Comparison of ENCODE assay signal across 8 cellular contexts in genomic region chr1:16181887-16182719, GRCh38. TPM values are rescaled to one million over a fixed set of nuclear protein-coding genes. Genes with fewer than 3 reads are reported as not detected.
DNase-seq lines count a peak whose midpoint lies in the region; ATAC-seq, FAIRE-seq and TF ChIP-seq lines count a peak whose summit lies in the region.

No MANE protein-coding gene starts in this region.

- no peaks in the 10 kb centered on the region for H3K27me3 Mint-ChIP-seq in T-helper 2 cell treated with Interferon-gamma antibody and Interleukin-4, amounts not matched to agents 5 μg/mL and 100 μg/mL, for 36 hours (ENCODE audit: low read depth)

- no peak overlapping the region for H3K4me3 Mint-ChIP-seq in T-helper 2 cell treated with Interferon-gamma antibody and Interleukin-4, amounts not matched to agents 5 μg/mL and 100 μg/mL, for 36 hours

- H3K4me1 ChIP-seq in gastroesophageal sphincter (peaks cover 0 to 59% (median 27%) of the 10 kb centered on the region in 3 donors), pancreas (peaks cover 0 to 8% (median 5%) of the 10 kb centered on the region in 3 donors)

- no peak overlapping the region for H3K27ac Mint-ChIP-seq in T-helper 2 cell treated with Interferon-gamma antibody and Interleukin-4, amounts not matched to agents 5 μg/mL and 100 μg/mL, for 36 hours

- peak in 1 of 2 donors; percentile 34 for TF ChIP-seq POLR2A in gastroesophageal sphincter (IDR thresholded peaks at IDR 0.05)

- H3K36me3 Mint-ChIP-seq in T-helper 2 cell treated with Interferon-gamma antibody and Interleukin-4, amounts not matched to agents 5 μg/mL and 100 μg/mL, for 36 hours (ENCODE audit: low read depth): no peaks in the 10 kb centered on the region

- H3K36me3 ChIP-seq in gastroesophageal sphincter: no peaks in the 10 kb centered on the region
- H3K36me3 ChIP-seq in pancreas: no peaks in the 10 kb centered on the region

- ATAC-seq in gastroesophageal sphincter: peak; percentile 96
- ATAC-seq in pancreas: peak; percentile 73 to 84 (median 81)
- ATAC-seq in GM19455 (IDR thresholded peaks at IDR 0.05; ENCODE audit: unreplicated experiment): no peak
- no peak for ATAC-seq in GM18520 (IDR thresholded peaks at IDR 0.05; ENCODE audit: unreplicated experiment)

- H3K9me3 Mint-ChIP-seq in T-helper 2 cell treated with Interferon-gamma antibody and Interleukin-4, amounts not matched to agents 5 μg/mL and 100 μg/mL, for 36 hours: no peaks in the 10 kb centered on the region

- intact Hi-C loops in pancreas (cut with DNase I): no loop called here

- no peak for FAIRE-seq in pancreas (lab: Jason Lieb, UNC)

- TF ChIP-seq CTCF in gastroesophageal sphincter (IDR thresholded peaks at IDR 0.05) (no peak), pancreas (IDR thresholded peaks at IDR 0.05) (no peak)

- H3K9me3 ChIP-seq in gastroesophageal sphincter (no peaks in the 10 kb centered on the region), pancreas (no peaks in the 10 kb centered on the region)

- H3K27ac ChIP-seq in gastroesophageal sphincter (peak overlapping the region; percentile 74 to 93 (median 88)), pancreas (peak overlapping the region; percentile 61 to 88 (median 76))

- H3K4me3 ChIP-seq in gastroesophageal sphincter: no peak overlapping the region
- H3K4me3 ChIP-seq in pancreas: no peak overlapping the region

- DNase-seq in DMS53 (lab: John Stamatoyannopoulos, UW) (peak; percentile 81), SW480 (ENCODE audit: low spot score) (peak; percentile 91), pancreas (peak in 5 of 6 donors; percentile 52 to 79 (median 59)), Ammon's horn (ENCODE audit: low spot score) (no peak)
- DNase-seq in T-helper 2 cell treated with Interferon-gamma antibody and Interleukin-4, amounts not matched to agents 5 μg/mL and 100 μg/mL, for 36 hours (ENCODE audit: low spot score): no peak

- WGBS in gastroesophageal sphincter (ENCODE audit: low coverage in 1 of 2), 2 donors: 8 to 25% methylated on average over 4 to 6 of the region's 18 CpGs
- WGBS in pancreas, 2 donors: 67 to 73% methylated on average over 18 of the region's 18 CpGs

- no peaks in the 10 kb centered on the region for H3K27me3 ChIP-seq in gastroesophageal sphincter
- no peaks in the 10 kb centered on the region for H3K27me3 ChIP-seq in pancreas

- no peaks in the 10 kb centered on the region for H3K4me1 Mint-ChIP-seq in T-helper 2 cell treated with Interferon-gamma antibody and Interleukin-4, amounts not matched to agents 5 μg/mL and 100 μg/mL, for 36 hours (ENCODE audit: low read depth)

- no peak for TF ChIP-seq EP300 in gastroesophageal sphincter (IDR thresholded peaks at IDR 0.05)

RNA-seq across cellular contexts. Expression of gene EPHA2, which starts 26.2 kb away (rescaled TPM):
- total RNA-seq in gastroesophageal sphincter (10 to 100 TPM in 2 of 4 donors, 1 to 10 TPM in 2; 8.9 to 16.1 (median 12.4) TPM), pancreas (10 to 100 TPM in 3 of 6 donors, 1 to 10 TPM in 3; 6.5 to 11.8 (median 10.1) TPM)
- polyA plus RNA-seq in pancreas: 10 to 100 TPM; 13.8 to 17.1 TPM

RNA-seq across cellular contexts. Expression of gene ARHGEF19, which starts 30.3 kb away (rescaled TPM):
- total RNA-seq in gastroesophageal sphincter: 1 to 10 TPM; 2.8 to 3.6 (median 3.4) TPM
- total RNA-seq in pancreas: 10 to 100 TPM in 2 of 6 donors, 1 to 10 TPM in 4; 5.0 to 10.7 (median 7.9) TPM
- polyA plus RNA-seq in pancreas: 10 to 100 TPM; 15.6 to 17.1 TPM

RNA-seq across cellular contexts. Expression of gene CPLANE2, which starts 54.9 kb away (rescaled TPM):
- total RNA-seq in gastroesophageal sphincter: 10 to 100 TPM in 2 of 4 donors, 1 to 10 TPM in 2; 6.6 to 45.8 (median 11.0) TPM
- 1 to 10 TPM; 3.3 to 9.1 (median 4.0) TPM for total RNA-seq in pancreas
- polyA plus RNA-seq in pancreas: 1 to 10 TPM; 2.2 to 4.0 TPM

Comparison
In these comparisons a context has a peak if more than half of its experiments do, and no peak if none do; other contexts are left out.
1. DNase-seq: peak in DMS53 (single experiment), SW480 (single experiment) and pancreas (5 of 6); none in T-helper 2 cell treated with Interferon-gamma antibody and Interleukin-4, amounts not matched to agents 5 μg/mL and 100 μg/mL, for 36 hours (single experiment) and Ammon's horn (single experiment).
2. ATAC-seq: peak in gastroesophageal sphincter (single experiment) and pancreas (4 of 4); none in GM19455 (single experiment) and GM18520 (single experiment).